In the genomic region with DNA sequence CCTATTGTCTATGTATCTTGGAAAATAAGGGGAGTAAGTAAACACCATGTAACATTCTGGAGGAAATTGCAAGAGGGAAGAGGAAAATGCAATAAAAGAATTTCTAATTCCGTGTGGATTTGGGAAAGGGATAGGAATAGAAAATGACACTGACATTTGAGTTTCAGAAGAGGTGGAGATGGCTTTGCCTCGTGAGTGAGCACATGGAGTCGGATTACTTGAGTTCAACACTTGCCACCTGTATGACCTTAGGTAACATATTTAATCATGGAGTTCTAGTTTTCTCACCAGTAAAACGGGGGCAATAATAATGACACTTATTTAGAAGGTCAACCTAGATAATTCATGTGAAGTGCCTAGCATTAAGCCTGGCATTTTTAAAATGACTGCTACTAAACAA, we compare ENCODE assay signal across 24 cellular contexts. TPM values are rescaled to one million over a fixed set of nuclear protein-coding genes. Genes with fewer than 3 reads are reported as not detected.
"Had no signal": no experiment of that assay in that cellular context is flagged by ENCODE, and none has a peak within 500 bp of the region (broad histone marks: within the 10 kb centered on the region; RNA-seq: fewer than 3 reads in every experiment).

No MANE protein-coding gene starts in this region.

- H3K36me3 ChIP-seq: brain microvascular endothelial cell had no signal

- H3K4me1 ChIP-seq: parathyroid adenoma had no signal

- DNase-seq: activated CD4-positive, alpha-beta T cell treated with anti-CD3 and anti-CD28 coated beads, Interleukin-2, amount 10 ng/mL, durations not matched to agents 24 days and 14 days; activated CD8-positive, alpha-beta memory T cell treated with anti-CD3 and anti-CD28 coated beads, Interleukin-2, amount 50 U/mL, for 48 hours; activated CD8-positive, alpha-beta T cell treated with anti-CD3 and anti-CD28 coated beads, Interleukin-2, amount 10 ng/mL, durations not matched to agents 7 days and 5 days; activated effector memory CD4-positive, alpha-beta T cell treated with Interleukin-2 at 50 U/mL for 16 hours; activated naive CD4-positive, alpha-beta T cell treated with anti-CD3 and anti-CD28 coated beads, Interleukin-2, amount 10 ng/mL, durations not matched to agents 7 days and 5 days; activated naive CD8-positive, alpha-beta T cell treated with anti-CD3 and anti-CD28 coated beads, Interleukin-2, amount 50 U/mL, for 24 hours; activated T-cell treated with anti-CD3 and anti-CD28 coated beads, Interleukin-2, amount 50 U/mL, for 48 hours; anterior cingulate cortex; brain microvascular endothelial cell; central memory CD4-positive, alpha-beta T cell; endodermal cell; foreskin fibroblast; kidney; stimulated activated naive B cell treated with anti-CD40 and anti-IgM and Interleukin-4, amounts not matched to agents 10 μg/mL and 1 μg/mL and 100 μg/mL, for 72 hours had no signal

- H3K36me3 Mint-ChIP-seq: activated naive CD4-positive, alpha-beta T cell treated with anti-CD3 and anti-CD28 coated beads, Interleukin-2, amount 10 ng/mL, durations not matched to agents 7 days and 5 days; mesothelial cell of epicardium; natural killer cell treated with Interleukin-12 subunit alpha and Interleukin-12 subunit beta and Interleukin-15 and Interleukin-18, amount 100 ng/mL, for 72 hours; stimulated activated naive B cell treated with anti-CD40 and anti-IgM and Interleukin-4, amounts not matched to agents 10 μg/mL and 1 μg/mL and 100 μg/mL, for 72 hours had no signal

- FAIRE-seq: colon, kidney had no signal

- H3K4me1 Mint-ChIP-seq: activated CD4-positive, alpha-beta T cell treated with anti-CD3 and anti-CD28 coated beads, Interleukin-2, amount 10 ng/mL, durations not matched to agents 24 days and 14 days; activated naive CD4-positive, alpha-beta T cell treated with anti-CD3 and anti-CD28 coated beads, Interleukin-2, amount 10 ng/mL, durations not matched to agents 7 days and 5 days; activated naive CD8-positive, alpha-beta T cell treated with anti-CD3 and anti-CD28 coated beads, Interleukin-2, amount 50 U/mL, for 24 hours had no signal

- H3K9me3 Mint-ChIP-seq: activated CD4-positive, alpha-beta T cell treated with anti-CD3 and anti-CD28 coated beads, Interleukin-2, amount 10 ng/mL, durations not matched to agents 24 days and 14 days; activated naive CD4-positive, alpha-beta T cell treated with anti-CD3 and anti-CD28 coated beads, Interleukin-2, amount 10 ng/mL, durations not matched to agents 7 days and 5 days; activated naive CD8-positive, alpha-beta T cell treated with anti-CD3 and anti-CD28 coated beads, Interleukin-2, amount 50 U/mL, for 24 hours; endodermal cell; mesothelial cell of epicardium; natural killer cell treated with Interleukin-12 subunit alpha and Interleukin-12 subunit beta and Interleukin-15 and Interleukin-18, amount 100 ng/mL, for 72 hours; stimulated activated naive B cell treated with anti-CD40 and anti-IgM and Interleukin-4, amounts not matched to agents 10 μg/mL and 1 μg/mL and 100 μg/mL, for 72 hours had no signal

- H2AFZ ChIP-seq: parathyroid adenoma had no signal

- H3K27ac Mint-ChIP-seq: activated CD4-positive, alpha-beta T cell treated with anti-CD3 and anti-CD28 coated beads, Interleukin-2, amount 10 ng/mL, durations not matched to agents 24 days and 14 days; activated CD8-positive, alpha-beta T cell treated with anti-CD3 and anti-CD28 coated beads, Interleukin-2, amount 10 ng/mL, durations not matched to agents 7 days and 5 days; activated naive CD4-positive, alpha-beta T cell treated with anti-CD3 and anti-CD28 coated beads, Interleukin-2, amount 10 ng/mL, durations not matched to agents 7 days and 5 days; activated naive CD8-positive, alpha-beta T cell treated with anti-CD3 and anti-CD28 coated beads, Interleukin-2, amount 50 U/mL, for 24 hours; endodermal cell; mesothelial cell of epicardium; natural killer cell treated with Interleukin-12 subunit alpha and Interleukin-12 subunit beta and Interleukin-15 and Interleukin-18, amount 100 ng/mL, for 72 hours; stimulated activated naive B cell treated with anti-CD40 and anti-IgM and Interleukin-4, amounts not matched to agents 10 μg/mL and 1 μg/mL and 100 μg/mL, for 72 hours had no signal

- H3K9ac ChIP-seq: parathyroid adenoma had no signal

- H3K27me3 ChIP-seq: brain microvascular endothelial cell had no signal

- H3K27ac ChIP-seq: brain microvascular endothelial cell, epithelial cell of prostate, parathyroid adenoma had no signal

- ATAC-seq: activated CD8-positive, alpha-beta T cell treated with anti-CD3 and anti-CD28 coated beads, Interleukin-2, amount 10 ng/mL, durations not matched to agents 7 days and 5 days; activated naive CD8-positive, alpha-beta T cell treated with anti-CD3 and anti-CD28 coated beads, Interleukin-2, amount 50 U/mL, for 24 hours; left lobe of liver; natural killer cell treated with Interleukin-12 subunit alpha and Interleukin-12 subunit beta and Interleukin-15 and Interleukin-18, amount 100 ng/mL, for 72 hours; stimulated activated naive B cell treated with anti-CD40 and anti-IgM and Interleukin-4, amounts not matched to agents 10 μg/mL and 1 μg/mL and 100 μg/mL, for 72 hours had no signal

- H3K79me2 ChIP-seq: parathyroid adenoma had no signal

- H3K4me3 Mint-ChIP-seq: activated CD4-positive, alpha-beta T cell treated with anti-CD3 and anti-CD28 coated beads, Interleukin-2, amount 10 ng/mL, durations not matched to agents 24 days and 14 days; activated CD8-positive, alpha-beta T cell treated with anti-CD3 and anti-CD28 coated beads, Interleukin-2, amount 10 ng/mL, durations not matched to agents 7 days and 5 days; activated naive CD4-positive, alpha-beta T cell treated with anti-CD3 and anti-CD28 coated beads, Interleukin-2, amount 10 ng/mL, durations not matched to agents 7 days and 5 days; activated naive CD8-positive, alpha-beta T cell treated with anti-CD3 and anti-CD28 coated beads, Interleukin-2, amount 50 U/mL, for 24 hours; endodermal cell; mesothelial cell of epicardium; natural killer cell treated with Interleukin-12 subunit alpha and Interleukin-12 subunit beta and Interleukin-15 and Interleukin-18, amount 100 ng/mL, for 72 hours; stimulated activated naive B cell treated with anti-CD40 and anti-IgM and Interleukin-4, amounts not matched to agents 10 μg/mL and 1 μg/mL and 100 μg/mL, for 72 hours had no signal

- H3K4me3 ChIP-seq: lung had no signal

RNA-seq across cellular contexts. Expression of gene PBOV1, which starts 10.8 kb away (rescaled TPM):
- total RNA-seq: activated CD4-positive, alpha-beta T cell treated with anti-CD3 and anti-CD28 coated beads, Interleukin-2, amount 10 ng/mL, durations not matched to agents 24 days and 14 days; activated CD8-positive, alpha-beta T cell treated with anti-CD3 and anti-CD28 coated beads, Interleukin-2, amount 10 ng/mL, durations not matched to agents 7 days and 5 days; endodermal cell; kidney; left lobe of liver; lung; mesothelial cell of epicardium; natural killer cell treated with Interleukin-12 subunit alpha and Interleukin-12 subunit beta and Interleukin-15 and Interleukin-18, amount 100 ng/mL, for 72 hours; renal cortical epithelial cell; ureter had no signal
- polyA plus RNA-seq: thymus had no signal
